6 cellular contexts compared by ENCODE assay signal in the genomic region with DNA sequence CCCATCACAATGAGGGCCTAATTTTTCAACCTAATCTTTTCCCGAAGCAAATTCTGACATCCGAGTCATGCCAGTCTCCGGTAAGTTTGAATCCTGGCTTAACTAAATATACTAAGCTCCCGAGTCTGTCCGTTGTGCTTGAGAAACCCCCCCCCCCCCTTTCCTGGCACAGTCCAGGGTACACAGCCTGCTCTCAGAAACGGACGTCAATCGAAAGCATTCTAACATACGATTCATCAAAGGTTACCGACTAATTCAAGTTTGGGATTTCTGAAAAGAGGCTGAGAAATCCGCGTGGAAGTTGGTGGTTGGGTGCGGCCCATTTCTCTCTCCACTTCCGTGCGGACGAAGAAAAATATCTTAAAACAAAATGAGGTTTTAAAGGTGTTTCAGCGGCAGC. TPM values are rescaled to one million over a fixed set of nuclear protein-coding genes. Genes with fewer than 3 reads are reported as not detected.
A peak's percentile ranks its signal among the peaks of the same experiment; 100 is the strongest.
DNase-seq lines count a peak whose midpoint lies in the region; ATAC-seq and TF ChIP-seq lines count a peak whose summit lies in the region.

No MANE protein-coding gene starts in this region.

- H3K4me3 ChIP-seq in OCI-LY3 (ENCODE audit: low read length) (peak overlapping the region; percentile 97), right cardiac atrium (ENCODE audit: low read length) (peak overlapping the region; percentile 88), vagina (peak overlapping the region; percentile 53 to 78)

- DNase-seq in right cardiac atrium: no peak
- no peak for DNase-seq in vagina (ENCODE audit: extremely low spot score in 2 of 2)
- no peak for DNase-seq in middle frontal gyrus (ENCODE audit: extremely low spot score, low spot score)
- DNase-seq in HEK293T (ENCODE audit: extremely low spot score): no peak

- peaks cover 30% of the 10 kb centered on the region for H4K20me1 ChIP-seq in OCI-LY3 (ENCODE audit: insufficient read depth, low read length)

- intact Hi-C loops in right cardiac atrium (cut with DNase I) (no loop called here), vagina (cut with DNase I) (no loop called here)

- no peaks in the 10 kb centered on the region for H3K27me3 ChIP-seq in OCI-LY3 (ENCODE audit: low read depth, low read length)
- no peaks in the 10 kb centered on the region for H3K27me3 ChIP-seq in right cardiac atrium (ENCODE audit: control insufficient read depth, insufficient read depth)
- H3K27me3 ChIP-seq in vagina: no peaks in the 10 kb centered on the region

- H2AFZ ChIP-seq in OCI-LY3 (ENCODE audit: low read depth, low read length): no peak overlapping the region

- no peak for TF ChIP-seq POLR2A in vagina (IDR thresholded peaks at IDR 0.05)

- H3K9me3 ChIP-seq in OCI-LY3 (ENCODE audit: insufficient read depth, low read length) (no peaks in the 10 kb centered on the region), right cardiac atrium (ENCODE audit: control insufficient read depth, low read length) (no peaks in the 10 kb centered on the region), vagina (no peaks in the 10 kb centered on the region)

- peaks cover 57% of the 10 kb centered on the region for H3K79me2 ChIP-seq in OCI-LY3 (ENCODE audit: low read length)

- H3K9ac ChIP-seq in OCI-LY3 (ENCODE audit: low read length): peak overlapping the region; percentile 90

- CTCF ChIA-PET in HEK293T (lab: Yijun Ruan, JAX): no interaction called here

- H3K36me3 ChIP-seq in OCI-LY3 (replicated peaks; ENCODE audit: low read depth, low read length): peaks cover 13% of the 10 kb centered on the region
- H3K36me3 ChIP-seq in vagina: no peaks in the 10 kb centered on the region

- POLR2A ChIA-PET in HEK293T (lab: Yijun Ruan, JAX): interaction anchor here (0.8 to 1.2 kb wide), 2 partner anchors 12 to 158 kb away, joined by 4 read pairs; partner anchors contain the start of gene NUP54

- H3K4me1 ChIP-seq in OCI-LY3 (ENCODE audit: low read length): peaks cover 20% of the 10 kb centered on the region
- no peaks in the 10 kb centered on the region for H3K4me1 ChIP-seq in right cardiac atrium (ENCODE audit: control insufficient read depth, insufficient read depth, low read length)
- peaks cover 26% of the 10 kb centered on the region for H3K4me1 ChIP-seq in vagina

- WGBS in right cardiac atrium: under 1% methylated on average over 17 of the region's 17 CpGs

- peak overlapping the region; percentile 90 for H3K4me2 ChIP-seq in OCI-LY3 (ENCODE audit: low read length)

- peak in 1 of 2 donors; percentile 15 for ATAC-seq in right cardiac atrium

- no peak for TF ChIP-seq CTCF in 22Rv1 (IDR thresholded peaks at IDR 0.05)
- TF ChIP-seq CTCF in OCI-LY3 (IDR thresholded peaks at IDR 0.05; ENCODE audit: low read depth, low read length): no peak
- no peak for TF ChIP-seq CTCF in vagina (IDR thresholded peaks at IDR 0.05)

- H3K27ac ChIP-seq in 22Rv1: peak overlapping the region; percentile 52
- peak overlapping the region; percentile 34 for H3K27ac ChIP-seq in OCI-LY3 (ENCODE audit: low read length)
- no peak overlapping the region for H3K27ac ChIP-seq in right cardiac atrium (ENCODE audit: low read length)
- H3K27ac ChIP-seq in vagina: peak overlapping the region; percentile 60

TF ChIP-seq in HEK293T, 16 proteins besides CTCF, POLR2A, EP300 and RAD21:
- TF ChIP-seq FOXA1 (IDR thresholded peaks at IDR 0.05) (no peak), HDGF (IDR thresholded peaks at IDR 0.05; ENCODE audit: borderline replicate concordance) (no peak), CTBP1 (IDR thresholded peaks at IDR 0.05; ENCODE audit: borderline replicate concordance) (no peak), SP1 (IDR thresholded peaks at IDR 0.05) (no peak), L3MBTL2 (conservative IDR thresholded peaks at IDR 0.05) (no peak), BHLHE40 (IDR thresholded peaks at IDR 0.05; ENCODE audit: borderline replicate concordance) (no peak), NFRKB (IDR thresholded peaks at IDR 0.05) (no peak), ZNF384 (IDR thresholded peaks at IDR 0.05) (no peak)
- TF ChIP-seq, protein P1, sequence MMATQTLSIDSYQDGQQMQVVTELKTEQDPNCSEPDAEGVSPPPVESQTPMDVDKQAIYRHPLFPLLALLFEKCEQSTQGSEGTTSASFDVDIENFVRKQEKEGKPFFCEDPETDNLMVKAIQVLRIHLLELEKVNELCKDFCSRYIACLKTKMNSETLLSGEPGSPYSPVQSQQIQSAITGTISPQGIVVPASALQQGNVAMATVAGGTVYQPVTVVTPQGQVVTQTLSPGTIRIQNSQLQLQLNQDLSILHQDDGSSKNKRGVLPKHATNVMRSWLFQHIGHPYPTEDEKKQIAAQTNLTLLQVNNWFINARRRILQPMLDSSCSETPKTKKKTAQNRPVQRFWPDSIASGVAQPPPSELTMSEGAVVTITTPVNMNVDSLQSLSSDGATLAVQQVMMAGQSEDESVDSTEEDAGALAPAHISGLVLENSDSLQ (IDR thresholded peaks at IDR 0.05): no peak

RNA-seq across cellular contexts. Expression of gene SDAD1, which starts 0.6 kb away (rescaled TPM):
- total RNA-seq in right cardiac atrium: 10 to 100 TPM; 24.0 to 29.6 (median 25.7) TPM
- 11.7 TPM for polyA plus RNA-seq in right cardiac atrium
- total RNA-seq in vagina: 27.5 TPM

RNA-seq across cellular contexts. Expression of gene CXCL9, which starts 17.2 kb away (rescaled TPM):
- total RNA-seq in right cardiac atrium (under 1 TPM; 0.17 to 0.80 (median 0.27) TPM), vagina (0.74 TPM)
- polyA plus RNA-seq in right cardiac atrium: 0.16 TPM

RNA-seq across cellular contexts. Expression of gene CXCL10, which starts 33.2 kb away (rescaled TPM):
- total RNA-seq in right cardiac atrium (under 1 TPM in 2 of 4 donors, not detected in 2; 0.32 to 0.46 TPM), vagina (1.7 TPM)
- 0.18 TPM for polyA plus RNA-seq in right cardiac atrium

RNA-seq across cellular contexts. Expression of gene CXCL11, which starts 45.7 kb away (rescaled TPM):
- under 1 TPM in 1 of 4 donors, not detected in 3; 0.20 TPM for total RNA-seq in right cardiac atrium
- 0.07 TPM for polyA plus RNA-seq in right cardiac atrium
- total RNA-seq in vagina: not detected

RNA-seq across cellular contexts. Expression of gene NAAA, which starts 49.3 kb away (rescaled TPM):
- total RNA-seq in right cardiac atrium: 10 to 100 TPM; 15.3 to 18.4 (median 16.4) TPM
- polyA plus RNA-seq in right cardiac atrium: 12.7 TPM
- total RNA-seq in vagina: 110 TPM
